ENCODE assay signal across 8 cellular contexts in the genomic region with DNA sequence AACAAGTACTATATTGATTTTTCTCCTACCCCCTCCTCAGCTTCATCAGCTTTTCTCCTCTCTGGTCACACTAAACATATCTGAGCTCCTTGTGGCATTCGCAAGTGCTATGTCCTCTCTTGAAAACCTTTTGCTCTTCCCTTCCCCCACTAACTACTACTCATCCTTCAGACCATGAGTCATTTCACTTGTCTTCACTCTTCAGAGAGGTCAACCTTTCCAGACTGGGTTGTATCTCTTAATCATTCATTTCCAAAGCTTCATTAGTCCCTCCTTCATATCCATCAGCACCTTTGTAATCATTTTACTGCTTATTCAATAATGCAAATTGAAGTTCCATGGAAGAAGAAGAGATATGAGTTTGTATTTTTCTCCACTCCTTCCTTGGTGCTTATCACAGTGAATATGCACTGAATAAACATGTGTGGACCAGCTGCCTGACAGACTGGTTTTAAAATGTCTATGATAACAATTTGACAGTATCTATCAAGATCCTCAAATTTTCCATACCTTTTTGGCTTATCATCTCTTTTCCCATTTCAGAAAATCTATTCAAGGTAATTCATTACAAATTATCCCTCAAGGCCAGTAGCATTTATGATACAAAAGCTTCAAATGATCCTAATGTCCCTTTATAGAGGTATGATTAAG. TPM values are rescaled to one million over a fixed set of nuclear protein-coding genes. Genes with fewer than 3 reads are reported as not detected.
DNase-seq lines count a peak whose midpoint lies in the region; ATAC-seq and TF ChIP-seq lines count a peak whose summit lies in the region.

No MANE protein-coding gene starts in this region.

- peak overlapping the region; percentile 0 for H3K27ac Mint-ChIP-seq in activated naive CD4-positive, alpha-beta T cell treated with anti-CD3 and anti-CD28 coated beads for 36 hours
- peak overlapping the region; percentile 6 for H3K27ac Mint-ChIP-seq in stimulated activated naive B cell treated with anti-CD40 and anti-IgM and Interleukin-4, amounts not matched to agents 10 μg/mL and 1 μg/mL and 100 μg/mL, for 72 hours

- peak; percentile 82 for ATAC-seq in HG03571 (IDR thresholded peaks at IDR 0.05; ENCODE audit: unreplicated experiment)
- ATAC-seq in stimulated activated naive B cell treated with anti-CD40 and anti-IgM and Interleukin-4, amounts not matched to agents 10 μg/mL and 1 μg/mL and 100 μg/mL, for 72 hours (replicated peaks), result peak; percentile 92

- DNase-seq in activated naive CD4-positive, alpha-beta T cell treated with anti-CD3 and anti-CD28 coated beads for 36 hours, result no peak
- DNase-seq in activated naive CD4-positive, alpha-beta T cell (lab: John Stamatoyannopoulos, UW), result no peak
- DNase-seq in astrocyte of the hippocampus (ENCODE audit: low read depth, low spot score) (peak; percentile 61), cerebellar cortex (ENCODE audit: low spot score) (no peak), GM13976 (ENCODE audit: low spot score) (no peak)
- DNase-seq in stimulated activated naive B cell treated with anti-CD40 and anti-IgM and Interleukin-4, amounts not matched to agents 10 μg/mL and 1 μg/mL and 100 μg/mL, for 72 hours, result no peak
- DNase-seq in activated CD8-positive, alpha-beta memory T cell treated with anti-CD3 and anti-CD28 coated beads, Interleukin-2, amount 50 U/mL, for 48 hours, result no peak

- in situ Hi-C loops in GM13976 (cut with MboI; ENCODE audit: low sequenced_read_pairs, unreplicated experiment), result no loop called here

- no peaks in the 10 kb centered on the region for H3K27me3 Mint-ChIP-seq in activated naive CD4-positive, alpha-beta T cell treated with anti-CD3 and anti-CD28 coated beads for 36 hours (ENCODE audit: low read depth)
- no peaks in the 10 kb centered on the region for H3K27me3 Mint-ChIP-seq in stimulated activated naive B cell treated with anti-CD40 and anti-IgM and Interleukin-4, amounts not matched to agents 10 μg/mL and 1 μg/mL and 100 μg/mL, for 72 hours

- CTCF ChIA-PET in activated naive CD4-positive, alpha-beta T cell treated with anti-CD3 and anti-CD28 coated beads for 36 hours (lab: Charles Lee), result no interaction called here

- intact Hi-C loops in activated naive CD4-positive, alpha-beta T cell treated with anti-CD3 and anti-CD28 coated beads for 36 hours (cut with micrococcal nuclease), result loop anchor here (1.0 kb wide), 1 partner anchor 29 kb away; no protein-coding TSS in a partner anchor

- H3K9me3 Mint-ChIP-seq in activated naive CD4-positive, alpha-beta T cell treated with anti-CD3 and anti-CD28 coated beads for 36 hours, result no peaks in the 10 kb centered on the region
- peaks cover 0 to 3% of the 10 kb centered on the region in 2 donors for H3K9me3 Mint-ChIP-seq in stimulated activated naive B cell treated with anti-CD40 and anti-IgM and Interleukin-4, amounts not matched to agents 10 μg/mL and 1 μg/mL and 100 μg/mL, for 72 hours

- peaks cover 18% of the 10 kb centered on the region for H3K36me3 Mint-ChIP-seq in activated naive CD4-positive, alpha-beta T cell treated with anti-CD3 and anti-CD28 coated beads for 36 hours (ENCODE audit: low read depth)
- H3K36me3 Mint-ChIP-seq in stimulated activated naive B cell treated with anti-CD40 and anti-IgM and Interleukin-4, amounts not matched to agents 10 μg/mL and 1 μg/mL and 100 μg/mL, for 72 hours, result peaks cover 13 to 21% of the 10 kb centered on the region in 2 donors

- H3K4me3 Mint-ChIP-seq in activated naive CD4-positive, alpha-beta T cell treated with anti-CD3 and anti-CD28 coated beads for 36 hours, result no peak overlapping the region
- H3K4me3 Mint-ChIP-seq in stimulated activated naive B cell treated with anti-CD40 and anti-IgM and Interleukin-4, amounts not matched to agents 10 μg/mL and 1 μg/mL and 100 μg/mL, for 72 hours, result no peak overlapping the region

- H3K4me1 Mint-ChIP-seq in activated naive CD4-positive, alpha-beta T cell treated with anti-CD3 and anti-CD28 coated beads for 36 hours (ENCODE audit: low read depth), result peaks cover 34% of the 10 kb centered on the region
- peaks cover 6 to 11% of the 10 kb centered on the region in 2 donors for H3K4me1 Mint-ChIP-seq in stimulated activated naive B cell treated with anti-CD40 and anti-IgM and Interleukin-4, amounts not matched to agents 10 μg/mL and 1 μg/mL and 100 μg/mL, for 72 hours

- TF ChIP-seq CTCF in GM13976 (IDR thresholded peaks at IDR 0.05; ENCODE audit: borderline replicate concordance, control extremely low read depth, extremely low read depth, insufficient read depth, missing control alignments), result no peak

RNA-seq across cellular contexts. Expression of gene DDX60L, which starts 28.4 kb away (rescaled TPM):
- 1 to 10 TPM; 3.4 to 4.1 TPM for total RNA-seq in activated naive CD4-positive, alpha-beta T cell treated with anti-CD3 and anti-CD28 coated beads for 36 hours

RNA-seq across cellular contexts. Expression of gene PALLD, which starts 45.0 kb away (rescaled TPM):
- total RNA-seq in activated naive CD4-positive, alpha-beta T cell treated with anti-CD3 and anti-CD28 coated beads for 36 hours, result 1 to 10 TPM; 7.3 to 7.8 TPM
